Comparison of ENCODE assay signal across 14 cellular contexts in the genomic region with DNA sequence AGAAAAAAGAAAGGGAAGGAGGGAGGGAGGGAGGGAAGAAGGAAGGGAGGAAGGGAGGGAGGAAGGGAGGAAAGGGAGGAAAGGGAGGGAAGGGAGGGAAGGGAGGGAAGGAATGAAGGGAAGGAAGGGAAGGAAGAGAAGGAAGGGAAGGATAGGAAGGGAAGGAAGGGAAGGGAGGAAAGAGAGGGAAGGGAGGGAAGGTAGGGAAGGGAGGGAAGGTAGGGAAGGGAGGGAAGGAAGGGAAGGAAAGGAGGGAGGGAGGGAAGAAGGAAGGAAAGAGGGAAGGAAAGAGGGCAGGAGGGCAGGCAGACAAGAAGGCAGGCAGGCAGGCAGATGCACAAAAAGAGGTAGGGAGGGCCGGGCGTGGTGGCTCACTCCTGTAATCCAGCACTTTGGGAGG.
"Had no signal": no experiment of that assay in that cellular context is flagged by ENCODE, and none has a peak within 500 bp of the region (broad histone marks: within the 10 kb centered on the region; RNA-seq: fewer than 3 reads in every experiment).

No MANE protein-coding gene starts in this region.

- ATAC-seq: heart right ventricle; naive thymus-derived CD4-positive, alpha-beta T cell; sciatic nerve; stimulated activated naive B cell treated with anti-CD40 and anti-IgM and Interleukin-4, amounts not matched to agents 10 μg/mL and 1 μg/mL and 100 μg/mL, for 72 hours had no signal

- H3K9ac ChIP-seq: neural progenitor cell had no signal

- H3K4me2 ChIP-seq: neural progenitor cell had no signal

- H2AFZ ChIP-seq: neural progenitor cell had no signal

- FAIRE-seq: colon, TTC549 had no signal

- DNase-seq: activated CD4-positive, alpha-beta T cell treated with anti-CD3 and anti-CD28 coated beads, Interleukin-2, amount 50 U/mL, for 48 hours; activated naive CD4-positive, alpha-beta T cell; activated naive CD8-positive, alpha-beta T cell treated with anti-CD3 and anti-CD28 coated beads for 36 hours; amygdala; central memory CD4-positive, alpha-beta T cell; erythroblast; heart right ventricle; mesenchymal stem cell; naive thymus-derived CD4-positive, alpha-beta T cell; stimulated activated naive B cell treated with anti-CD40 and anti-IgM and Interleukin-4, amounts not matched to agents 10 μg/mL and 1 μg/mL and 100 μg/mL, for 72 hours had no signal

- H3K4me3 ChIP-seq: heart right ventricle, neural progenitor cell had no signal

- H3K36me3 ChIP-seq: neural progenitor cell had no signal

- H3K27me3 ChIP-seq: heart right ventricle, neural progenitor cell had no signal
